In genomic region chr13:44819762-44820161, GRCh38 we compare ENCODE assay signal across 20 cellular contexts.
"Had no signal": no experiment of that assay in that cellular context is flagged by ENCODE, and none has a peak within 500 bp of the region (broad histone marks: within the 10 kb centered on the region; RNA-seq: fewer than 3 reads in every experiment).

No MANE protein-coding gene starts in this region.

- H3K9me3 Mint-ChIP-seq: activated CD4-positive, alpha-beta T cell treated with anti-CD3 and anti-CD28 coated beads, Interleukin-2, amount 10 ng/mL, durations not matched to agents 7 days and 5 days; memory B cell; naive B cell; neural crest cell; T-cell had no signal

- H3K36me3 ChIP-seq: brain microvascular endothelial cell, gastrocnemius medialis, stomach, upper lobe of left lung had no signal

- H3K4me3 ChIP-seq: dorsolateral prefrontal cortex, gastrocnemius medialis, mucosa of descending colon, stomach, upper lobe of left lung had no signal

- H3K27ac ChIP-seq: dorsolateral prefrontal cortex, gastrocnemius medialis, stomach, upper lobe of left lung had no signal

- FAIRE-seq: colon had no signal

- H3K9me3 ChIP-seq: gastrocnemius medialis, mucosa of descending colon, stomach, upper lobe of left lung had no signal

- ATAC-seq: gastrocnemius medialis had no signal

- H3K4me1 ChIP-seq: gastrocnemius medialis had no signal

- H3K4me3 Mint-ChIP-seq: activated CD4-positive, alpha-beta T cell treated with anti-CD3 and anti-CD28 coated beads, Interleukin-2, amount 10 ng/mL, durations not matched to agents 7 days and 5 days; memory B cell; naive B cell; neural crest cell; T-cell had no signal

- H3K36me3 Mint-ChIP-seq: memory B cell, naive B cell, T-cell had no signal

- H3K4me1 Mint-ChIP-seq: memory B cell, naive B cell, neural crest cell, T-cell had no signal

- DNase-seq: activated CD4-positive, alpha-beta T cell treated with anti-CD3 and anti-CD28 coated beads, Interleukin-2, amount 10 ng/mL, durations not matched to agents 7 days and 5 days; activated CD4-positive, CD25-positive, alpha-beta regulatory T cell; activated CD8-positive, alpha-beta memory T cell treated with anti-CD3 and anti-CD28 coated beads, Interleukin-2, amount 50 U/mL, for 48 hours; activated naive CD4-positive, alpha-beta T cell; anterior cingulate cortex; central memory CD4-positive, alpha-beta T cell; dorsolateral prefrontal cortex; gastrocnemius medialis; head of caudate nucleus; mucosa of descending colon; naive B cell; retina; stimulated activated CD4-positive, alpha-beta T cell treated with anti-CD3 and anti-CD28 coated beads, Interleukin-2, amount 100 ng/mL, for 24 hours; stomach; T-cell; upper lobe of left lung had no signal

- H3K27me3 ChIP-seq: brain microvascular endothelial cell, gastrocnemius medialis, stomach, upper lobe of left lung had no signal

- H3K27ac Mint-ChIP-seq: activated CD4-positive, alpha-beta T cell treated with anti-CD3 and anti-CD28 coated beads, Interleukin-2, amount 10 ng/mL, durations not matched to agents 7 days and 5 days; memory B cell; naive B cell; T-cell had no signal
